In genomic region chr12:64678248-64678647, GRCh38 we compare ENCODE assay signal across 10 cellular contexts.
A peak's percentile ranks its signal among the peaks of the same experiment; 100 is the strongest.
DNase-seq lines count a peak whose midpoint lies in the region; ATAC-seq, FAIRE-seq and TF ChIP-seq lines count a peak whose summit lies in the region.
"Had no signal": no experiment of that assay in that cellular context is flagged by ENCODE, and none has a peak within 500 bp of the region (broad histone marks: within the 10 kb centered on the region; RNA-seq: fewer than 3 reads in every experiment).

No MANE protein-coding gene starts in this region.

- DNase-seq in activated T-cell treated with anti-CD3 and anti-CD28 coated beads, Interleukin-2, amount 50 U/mL, for 24 hours: peak; percentile 29
- DNase-seq in activated T-cell treated with anti-CD3 and anti-CD28 coated beads, Interleukin-2, amount 50 U/mL, for 48 hours: no peak
- no peak for DNase-seq in endothelial cell of umbilical vein (ENCODE audit: low read depth, low spot score)
- DNase-seq in stomach: no peak
- no peak for DNase-seq in NCI-H1417 treated with DMSO at 0.1 percent for 48 hours (lab: John Stamatoyannopoulos, UW)
- DNase-seq in nucleus accumbens (lab: John Stamatoyannopoulos, UW): no peak
- DNase-seq: NK-92 treated with Interleukin-12 subunit alpha and Interleukin-12 subunit beta, amount 100 ng/mL, for 24 hours had no signal

- dilution Hi-C loops in endothelial cell of umbilical vein (cut with MboI; ENCODE audit: extremely low pct_ligation_motif_present, low sequenced_read_pairs): no loop called here

- WGBS in stomach, 5 donors: 49 to 73% (median 64%) methylated on average over 2 of the region's 2 CpGs

- no peaks in the 10 kb centered on the region for H3K9me1 ChIP-seq in endothelial cell of umbilical vein (replicated peaks; ENCODE audit: control insufficient read depth, extremely low read depth, insufficient read depth, low read length)

- no peak for TF ChIP-seq POLR2A in endothelial cell of umbilical vein (IDR thresholded peaks at IDR 0.05; ENCODE audit: low read depth, low read length)
- TF ChIP-seq POLR2A in stomach (IDR thresholded peaks at IDR 0.05): no peak

- no peak overlapping the region for H3K9ac ChIP-seq in OCI-LY1 (ENCODE audit: low read length)
- no peak overlapping the region for H3K9ac ChIP-seq in endothelial cell of umbilical vein (replicated peaks; ENCODE audit: extremely low read depth, insufficient read depth, low read length)

- BruUV-seq in endothelial cell of umbilical vein (replicated peaks; lab: Mats Ljungman, UMichigan): no TSS peak

- H3K9me3 ChIP-seq in OCI-LY1 (ENCODE audit: low read length): no peaks in the 10 kb centered on the region
- H3K9me3 ChIP-seq in endothelial cell of umbilical vein (replicated peaks; ENCODE audit: control insufficient read depth, insufficient read depth, low read length): no peaks in the 10 kb centered on the region
- H3K9me3 ChIP-seq in stomach: no peaks in the 10 kb centered on the region
- H3K9me3 ChIP-seq: prostate gland had no signal

- H3K4me3 Mint-ChIP-seq in activated T-cell treated with anti-CD3 and anti-CD28 coated beads, Interleukin-2, amount 50 U/mL, for 24 hours: no peak overlapping the region

- H3K4me3 ChIP-seq in OCI-LY1 (ENCODE audit: low read depth, low read length, poor library complexity, severe bottlenecking) (no peak overlapping the region), endothelial cell of umbilical vein (replicated peaks in 1 of 3; ENCODE audit: insufficient read depth in 1 of 3, low read depth in 1 of 3, low read length in 3 of 3) (no peak overlapping the region), stomach (no peak overlapping the region)
- H3K4me3 ChIP-seq: prostate gland had no signal

- no peaks in the 10 kb centered on the region for H3K36me3 ChIP-seq in OCI-LY1 (ENCODE audit: insufficient read depth, low read length)
- no peaks in the 10 kb centered on the region for H3K36me3 ChIP-seq in endothelial cell of umbilical vein (ENCODE audit: control insufficient read depth in 2 of 2, extremely low read depth in 1 of 2, insufficient read depth in 2 of 2, low read length in 2 of 2)
- no peaks in the 10 kb centered on the region for H3K36me3 ChIP-seq in stomach
- H3K36me3 ChIP-seq: prostate gland had no signal

- CTCF ChIA-PET in endothelial cell of umbilical vein (lab: Charles Lee): interaction anchor here (1.0 to 1.3 kb wide), 4 partner anchors 8 to 95 kb away, joined by 3 to 4 read pairs (median 4); no protein-coding TSS in a partner anchor

- H3K79me2 ChIP-seq in OCI-LY1 (ENCODE audit: insufficient read depth, low read length) (no peaks in the 10 kb centered on the region), endothelial cell of umbilical vein (ENCODE audit: control insufficient read depth, insufficient read depth, low read length) (peaks cover 81% of the 10 kb centered on the region)

- peaks cover 95% of the 10 kb centered on the region for H3K4me1 Mint-ChIP-seq in activated T-cell treated with anti-CD3 and anti-CD28 coated beads, Interleukin-2, amount 50 U/mL, for 24 hours (ENCODE audit: low read depth)

- no peaks in the 10 kb centered on the region for H3F3A ChIP-seq in OCI-LY1 (ENCODE audit: insufficient read depth, low read length)

- no peaks in the 10 kb centered on the region for H3K9me2 ChIP-seq in OCI-LY1 (ENCODE audit: low read depth, low read length)

- TF ChIP-seq EP300 in stomach (IDR thresholded peaks at IDR 0.05): no peak

- H3K27ac ChIP-seq in OCI-LY1 (ENCODE audit: low read depth, low read length, poor library complexity, severe bottlenecking) (no peak overlapping the region), endothelial cell of umbilical vein (ENCODE audit: insufficient read depth, low read depth, low read length) (peak overlapping the region; percentile 93), stomach (peak overlapping the region in 4 of 5 donors; percentile 82 to 91 (median 88))

- H4K20me1 ChIP-seq in OCI-LY1 (ENCODE audit: insufficient read depth, low read length) (no peaks in the 10 kb centered on the region), endothelial cell of umbilical vein (replicated peaks; ENCODE audit: control insufficient read depth, extremely low read depth, insufficient read depth, low read length) (no peaks in the 10 kb centered on the region)

- no peaks in the 10 kb centered on the region for H3K27me3 Mint-ChIP-seq in activated T-cell treated with anti-CD3 and anti-CD28 coated beads, Interleukin-2, amount 50 U/mL, for 24 hours

- H3K9me3 Mint-ChIP-seq in activated T-cell treated with anti-CD3 and anti-CD28 coated beads, Interleukin-2, amount 50 U/mL, for 24 hours: no peaks in the 10 kb centered on the region

- POLR2A ChIA-PET in endothelial cell of umbilical vein (lab: Charles Lee): no interaction called here

- no peak for FAIRE-seq in endothelial cell of umbilical vein (lab: Jason Lieb, UNC)

- intact Hi-C loops in endothelial cell of umbilical vein (cut with micrococcal nuclease): no loop called here
- intact Hi-C loops in stomach (cut with DNase I; ENCODE audit: low total_unique reads): loop anchor here (10.0 kb wide), 1 partner anchor 63 kb away; the partner anchor contains the start of gene RASSF3

- TF ChIP-seq CTCF in OCI-LY1 (IDR thresholded peaks at IDR 0.05; ENCODE audit: low read length) (peak; percentile 51), endothelial cell of umbilical vein (IDR thresholded peaks at IDR 0.05; ENCODE audit: extremely low read depth in 1 of 2, insufficient read depth in 1 of 2, low read depth in 1 of 2, low read length in 2 of 2) (no peak), stomach (IDR thresholded peaks at IDR 0.05) (no peak)

- H3K4me1 ChIP-seq in OCI-LY1 (ENCODE audit: insufficient read depth, low read length, severe bottlenecking) (peaks cover 35% of the 10 kb centered on the region), endothelial cell of umbilical vein (ENCODE audit: control insufficient read depth, extremely low read depth, insufficient read depth, low read length) (peaks cover 74% of the 10 kb centered on the region), stomach (peaks cover 48 to 100% (median 85%) of the 10 kb centered on the region in 4 donors)
- H3K4me1 ChIP-seq: prostate gland had no signal

- ATAC-seq in HG03432 (IDR thresholded peaks at IDR 0.05; ENCODE audit: unreplicated experiment): no peak

- no peaks in the 10 kb centered on the region for H3K27me3 ChIP-seq in OCI-LY1 (ENCODE audit: insufficient read depth, low read length)
- H3K27me3 ChIP-seq in endothelial cell of umbilical vein (ENCODE audit: control insufficient read depth in 2 of 2, insufficient read depth in 2 of 2, low read length in 2 of 2): no peaks in the 10 kb centered on the region
- no peaks in the 10 kb centered on the region for H3K27me3 ChIP-seq in stomach

- H3K4me2 ChIP-seq in OCI-LY1 (ENCODE audit: low read length): no peak overlapping the region
- H3K4me2 ChIP-seq in endothelial cell of umbilical vein (ENCODE audit: insufficient read depth, low read length): no peak overlapping the region

- H2AFZ ChIP-seq in OCI-LY1 (ENCODE audit: low read length) (no peak overlapping the region), endothelial cell of umbilical vein (ENCODE audit: low read depth, low read length) (no peak overlapping the region)

- peak overlapping the region; percentile 95 for H3K27ac Mint-ChIP-seq in activated T-cell treated with anti-CD3 and anti-CD28 coated beads, Interleukin-2, amount 50 U/mL, for 24 hours

- peaks cover 5% of the 10 kb centered on the region for H3K36me3 Mint-ChIP-seq in activated T-cell treated with anti-CD3 and anti-CD28 coated beads, Interleukin-2, amount 50 U/mL, for 24 hours (ENCODE audit: low read depth)

TF ChIP-seq in endothelial cell of umbilical vein, 7 proteins besides CTCF, POLR2A, EP300 and RAD21:
- TF ChIP-seq JUN (IDR thresholded peaks at IDR 0.05; ENCODE audit: borderline replicate concordance, insufficient read depth, insufficient read length, low read depth) (no peak), GATA2 (IDR thresholded peaks at IDR 0.05; ENCODE audit: insufficient read depth, insufficient read length, low read depth, low read length) (no peak), EZH2 (IDR thresholded peaks at IDR 0.05; ENCODE audit: borderline replicate concordance, low read depth, low read length, severe bottlenecking) (no peak), POLR2AphosphoS5 (IDR thresholded peaks at IDR 0.05; ENCODE audit: insufficient read depth, low read depth, low read length) (no peak), FOS (IDR thresholded peaks at IDR 0.05; ENCODE audit: borderline replicate concordance, insufficient read depth, low read length) (no peak), MYC (IDR thresholded peaks at IDR 0.05; ENCODE audit: low read depth, low read length) (no peak)
- TF ChIP-seq, protein P1, sequence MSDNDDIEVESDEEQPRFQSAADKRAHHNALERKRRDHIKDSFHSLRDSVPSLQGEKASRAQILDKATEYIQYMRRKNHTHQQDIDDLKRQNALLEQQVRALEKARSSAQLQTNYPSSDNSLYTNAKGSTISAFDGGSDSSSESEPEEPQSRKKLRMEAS (IDR thresholded peaks at IDR 0.05; ENCODE audit: insufficient read depth, insufficient read length): no peak
